In genomic region chrX:42025861-42026260, GRCh38 we compare ENCODE assay signal across 20 cellular contexts.
DNase-seq lines count a peak whose midpoint lies in the region; ATAC-seq, FAIRE-seq and TF ChIP-seq lines count a peak whose summit lies in the region.
"Had no signal": no experiment of that assay in that cellular context is flagged by ENCODE, and none has a peak within 500 bp of the region (broad histone marks: within the 10 kb centered on the region; RNA-seq: fewer than 3 reads in every experiment).

No MANE protein-coding gene starts in this region.

- no peaks in the 10 kb centered on the region for H3K9me2 ChIP-seq in PC-3 (replicated peaks; ENCODE audit: low read length)

- CTCF ChIA-PET in PC-3 (lab: Charles Lee), result no interaction called here
- CTCF ChIA-PET in endothelial cell of umbilical vein (lab: Charles Lee), result no interaction called here

- no peak overlapping the region for H3K4me3 ChIP-seq in PC-3 (ENCODE audit: low read length)
- no peak overlapping the region for H3K4me3 ChIP-seq in endothelial cell of umbilical vein (replicated peaks in 1 of 3; ENCODE audit: insufficient read depth in 1 of 3, low read depth in 1 of 3, low read length in 3 of 3)
- H3K4me3 ChIP-seq in mucosa of descending colon, result no peak overlapping the region
- H3K4me3 ChIP-seq in aorta (ENCODE audit: low read length in 2 of 2), result no peak overlapping the region
- H3K4me3 ChIP-seq in colonic mucosa, result no peak overlapping the region
- H3K4me3 ChIP-seq: BLaER1 had no signal

- BruUV-seq in PC-3 (replicated peaks; lab: Mats Ljungman, UMichigan) (no TSS peak), endothelial cell of umbilical vein (replicated peaks; lab: Mats Ljungman, UMichigan) (no TSS peak)

- FAIRE-seq in endothelial cell of umbilical vein (lab: Jason Lieb, UNC), result peak; percentile 88
- FAIRE-seq: G401.6, GM12891, HepG2 had no signal

- POLR2A ChIA-PET in PC-3 (lab: Charles Lee; ENCODE audit: unreplicated experiment) (no interaction called here), endothelial cell of umbilical vein (lab: Charles Lee) (no interaction called here)

- H3K4me1 ChIP-seq in PC-3 (ENCODE audit: insufficient read depth, low read length) (no peaks in the 10 kb centered on the region), endothelial cell of umbilical vein (ENCODE audit: control insufficient read depth, extremely low read depth, insufficient read depth, low read length) (peaks cover 5% of the 10 kb centered on the region), mucosa of descending colon (ENCODE audit: low read depth) (no peaks in the 10 kb centered on the region), aorta (ENCODE audit: control insufficient read depth in 1 of 2, insufficient read depth in 2 of 2, low read length in 2 of 2) (no peaks in the 10 kb centered on the region), colonic mucosa (no peaks in the 10 kb centered on the region)
- H3K4me1 ChIP-seq: BLaER1 had no signal

- no peak for TF ChIP-seq POLR2A in endothelial cell of umbilical vein (IDR thresholded peaks at IDR 0.05; ENCODE audit: low read depth, low read length)

- H4K20me1 ChIP-seq in PC-3 (ENCODE audit: low read length) (no peaks in the 10 kb centered on the region), endothelial cell of umbilical vein (replicated peaks; ENCODE audit: control insufficient read depth, extremely low read depth, insufficient read depth, low read length) (no peaks in the 10 kb centered on the region)
- H4K20me1 ChIP-seq: BLaER1 had no signal

- H3K27ac ChIP-seq in PC-3 (ENCODE audit: low read length) (no peak overlapping the region), endothelial cell of umbilical vein (ENCODE audit: insufficient read depth, low read depth, low read length) (no peak overlapping the region), aorta (ENCODE audit: low read depth in 1 of 2, low read length in 2 of 2) (no peak overlapping the region), colonic mucosa (no peak overlapping the region)
- H3K27ac ChIP-seq: BLaER1, HL-60 had no signal

- no peaks in the 10 kb centered on the region for H3K36me3 ChIP-seq in PC-3 (ENCODE audit: low read depth, low read length)
- no peaks in the 10 kb centered on the region for H3K36me3 ChIP-seq in endothelial cell of umbilical vein (ENCODE audit: control insufficient read depth in 2 of 2, extremely low read depth in 1 of 2, insufficient read depth in 2 of 2, low read length in 2 of 2)
- no peaks in the 10 kb centered on the region for H3K36me3 ChIP-seq in mucosa of descending colon (ENCODE audit: low read depth)
- no peaks in the 10 kb centered on the region for H3K36me3 ChIP-seq in aorta (ENCODE audit: control insufficient read depth in 1 of 2, insufficient read depth in 2 of 2, low read length in 1 of 2)
- H3K36me3 ChIP-seq in colonic mucosa, result no peaks in the 10 kb centered on the region
- H3K36me3 ChIP-seq: BLaER1 had no signal

- dilution Hi-C loops in endothelial cell of umbilical vein (cut with MboI; ENCODE audit: extremely low pct_ligation_motif_present, low sequenced_read_pairs), result no loop called here

- H3K4me2 ChIP-seq in PC-3 (ENCODE audit: low read length), result no peak overlapping the region
- no peak overlapping the region for H3K4me2 ChIP-seq in endothelial cell of umbilical vein (ENCODE audit: insufficient read depth, low read length)
- H3K4me2 ChIP-seq: BLaER1 had no signal

- no peaks in the 10 kb centered on the region for H3F3A ChIP-seq in PC-3 (ENCODE audit: low read length, unreplicated experiment)

- TF ChIP-seq CTCF in PC-3 (conservative IDR thresholded peaks at IDR 0.05; ENCODE audit: low read depth, low read length) (no peak), endothelial cell of umbilical vein (IDR thresholded peaks at IDR 0.05; ENCODE audit: extremely low read depth in 1 of 2, insufficient read depth in 1 of 2, low read depth in 1 of 2, low read length in 2 of 2) (no peak), mucosa of descending colon (IDR thresholded peaks at IDR 0.05) (no peak), colonic mucosa (IDR thresholded peaks at IDR 0.05) (no peak)

- H3K9me1 ChIP-seq in endothelial cell of umbilical vein (replicated peaks; ENCODE audit: control insufficient read depth, extremely low read depth, insufficient read depth, low read length), result no peaks in the 10 kb centered on the region

- H3K27me3 ChIP-seq in PC-3 (ENCODE audit: low read length), result no peaks in the 10 kb centered on the region
- H3K27me3 ChIP-seq in endothelial cell of umbilical vein (ENCODE audit: control insufficient read depth in 2 of 2, insufficient read depth in 2 of 2, low read length in 2 of 2), result no peaks in the 10 kb centered on the region
- no peaks in the 10 kb centered on the region for H3K27me3 ChIP-seq in aorta (ENCODE audit: control insufficient read depth in 1 of 2, insufficient read depth in 2 of 2, low read length in 1 of 2)
- peaks cover 4% of the 10 kb centered on the region for H3K27me3 ChIP-seq in colonic mucosa

- ATAC-seq in PC-3, result no peak
- peak; percentile 49 for ATAC-seq in mucosa of descending colon
- no peak for ATAC-seq in aorta (ENCODE audit: low FRiP score)
- ATAC-seq: HCT116, HepG2 had no signal

- DNase-seq in DMS53 treated with DMSO at 0.1 percent for 48 hours (lab: John Stamatoyannopoulos, UW; ENCODE audit: unreplicated experiment) (peak; percentile 7), PC-3 (peak; percentile 15), endothelial cell of umbilical vein (ENCODE audit: low read depth, low spot score) (peak; percentile 41), mucosa of descending colon (no peak), hippocampal formation (lab: John Stamatoyannopoulos, UW) (no peak), aorta (no peak), colonic mucosa (no peak), RKO (ENCODE audit: low spot score) (no peak)
- DNase-seq: 8988T; CD4-positive, alpha-beta memory T cell; DMS153; GOT3; H7; HFFc6 had no signal

- intact Hi-C loops in PC-3 (cut with micrococcal nuclease), result no loop called here
- intact Hi-C loops in endothelial cell of umbilical vein (cut with micrococcal nuclease), result loop anchor here (2.0 kb wide), 1 partner anchor 103 kb away; the partner anchor contains the start of gene CASK
- intact Hi-C loops in mucosa of descending colon (cut with DNase I, micrococcal nuclease), result no loop called here
- intact Hi-C loops in aorta (cut with DNase I), result no loop called here
- intact Hi-C loops in colonic mucosa (cut with DNase I), result no loop called here

- WGBS in aorta, 2 donors, result 74 to 88% methylated on average over 2 of the region's 2 CpGs

- H3K79me2 ChIP-seq in PC-3 (ENCODE audit: low read length) (no peaks in the 10 kb centered on the region), endothelial cell of umbilical vein (ENCODE audit: control insufficient read depth, insufficient read depth, low read length) (no peaks in the 10 kb centered on the region)

- H3K9me3 ChIP-seq in PC-3 (ENCODE audit: low read length) (no peaks in the 10 kb centered on the region), endothelial cell of umbilical vein (replicated peaks; ENCODE audit: control insufficient read depth, insufficient read depth, low read length) (no peaks in the 10 kb centered on the region), mucosa of descending colon (no peaks in the 10 kb centered on the region), aorta (ENCODE audit: control insufficient read depth, low read length) (no peaks in the 10 kb centered on the region), colonic mucosa (no peaks in the 10 kb centered on the region)
- H3K9me3 ChIP-seq: BLaER1 had no signal

- no peak overlapping the region for H3K9ac ChIP-seq in PC-3 (ENCODE audit: low read length)
- no peak overlapping the region for H3K9ac ChIP-seq in endothelial cell of umbilical vein (replicated peaks; ENCODE audit: extremely low read depth, insufficient read depth, low read length)
- no peak overlapping the region for H3K9ac ChIP-seq in colonic mucosa (ENCODE audit: low read depth in 2 of 2, low read length in 2 of 2)
- H3K9ac ChIP-seq: BLaER1 had no signal

- no peak overlapping the region for H2AFZ ChIP-seq in PC-3 (ENCODE audit: low read length)
- H2AFZ ChIP-seq in endothelial cell of umbilical vein (ENCODE audit: low read depth, low read length), result no peak overlapping the region

TF ChIP-seq in endothelial cell of umbilical vein, 7 proteins besides CTCF, POLR2A, EP300 and RAD21:
- TF ChIP-seq JUN (IDR thresholded peaks at IDR 0.05; ENCODE audit: borderline replicate concordance, insufficient read depth, insufficient read length, low read depth), result peak; percentile 19
- TF ChIP-seq EZH2 (IDR thresholded peaks at IDR 0.05; ENCODE audit: borderline replicate concordance, low read depth, low read length, severe bottlenecking), result no peak

Comparison
In these comparisons a context has a peak if more than half of its experiments do, and no peak if none do; other contexts are left out.
1. DNase-seq: peak in DMS53 treated with DMSO at 0.1 percent for 48 hours (single experiment), PC-3 (single experiment) and endothelial cell of umbilical vein (single experiment); none in mucosa of descending colon (0 of 3), hippocampal formation (0 of 2), aorta (0 of 2), colonic mucosa (single experiment) and RKO (single experiment).